ENCODE assay signal across 2 cellular contexts in the genomic region with DNA sequence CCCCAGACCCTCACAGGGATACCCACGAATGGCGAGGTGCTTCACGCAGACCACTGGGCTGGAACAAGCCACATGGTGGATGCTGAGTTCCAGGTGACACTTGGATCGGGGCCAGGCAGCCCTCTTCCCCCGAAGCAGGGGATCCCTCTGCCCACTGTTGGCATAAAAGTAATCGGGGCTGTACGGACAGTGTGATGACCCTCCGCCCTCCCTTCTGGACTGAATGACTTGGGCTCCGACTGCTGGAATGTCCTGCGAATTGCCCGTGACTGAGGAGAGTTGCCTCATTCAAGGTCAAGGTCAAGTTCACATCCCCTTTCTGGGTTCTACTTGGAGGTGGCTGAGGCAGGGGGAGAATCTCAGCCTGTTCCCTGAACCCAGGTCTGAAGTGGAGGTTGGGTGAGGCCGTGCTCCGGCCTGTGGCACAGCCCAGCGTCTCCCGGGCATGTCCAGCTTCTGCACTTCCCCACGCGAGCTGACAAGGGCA.
TF ChIP-seq lines count a peak whose summit lies in the region.

No MANE protein-coding gene starts in this region.

TF ChIP-seq in GM23338, 12 proteins besides CTCF, POLR2A, EP300 and RAD21 (continues in another document):
- no peak for TF ChIP-seq JUNB (IDR thresholded peaks at IDR 0.05; ENCODE audit: unreplicated experiment)
- TF ChIP-seq, protein P1, sequence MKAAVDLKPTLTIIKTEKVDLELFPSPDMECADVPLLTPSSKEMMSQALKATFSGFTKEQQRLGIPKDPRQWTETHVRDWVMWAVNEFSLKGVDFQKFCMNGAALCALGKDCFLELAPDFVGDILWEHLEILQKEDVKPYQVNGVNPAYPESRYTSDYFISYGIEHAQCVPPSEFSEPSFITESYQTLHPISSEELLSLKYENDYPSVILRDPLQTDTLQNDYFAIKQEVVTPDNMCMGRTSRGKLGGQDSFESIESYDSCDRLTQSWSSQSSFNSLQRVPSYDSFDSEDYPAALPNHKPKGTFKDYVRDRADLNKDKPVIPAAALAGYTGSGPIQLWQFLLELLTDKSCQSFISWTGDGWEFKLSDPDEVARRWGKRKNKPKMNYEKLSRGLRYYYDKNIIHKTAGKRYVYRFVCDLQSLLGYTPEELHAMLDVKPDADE (IDR thresholded peaks at IDR 0.05) = no peak
- TF ChIP-seq STAT1 (IDR thresholded peaks at IDR 0.05; ENCODE audit: unreplicated experiment) = no peak
- no peak for TF ChIP-seq ZNF114 (CRISPR knock-in tag; IDR thresholded peaks at IDR 0.05)
- TF ChIP-seq, protein P2, sequence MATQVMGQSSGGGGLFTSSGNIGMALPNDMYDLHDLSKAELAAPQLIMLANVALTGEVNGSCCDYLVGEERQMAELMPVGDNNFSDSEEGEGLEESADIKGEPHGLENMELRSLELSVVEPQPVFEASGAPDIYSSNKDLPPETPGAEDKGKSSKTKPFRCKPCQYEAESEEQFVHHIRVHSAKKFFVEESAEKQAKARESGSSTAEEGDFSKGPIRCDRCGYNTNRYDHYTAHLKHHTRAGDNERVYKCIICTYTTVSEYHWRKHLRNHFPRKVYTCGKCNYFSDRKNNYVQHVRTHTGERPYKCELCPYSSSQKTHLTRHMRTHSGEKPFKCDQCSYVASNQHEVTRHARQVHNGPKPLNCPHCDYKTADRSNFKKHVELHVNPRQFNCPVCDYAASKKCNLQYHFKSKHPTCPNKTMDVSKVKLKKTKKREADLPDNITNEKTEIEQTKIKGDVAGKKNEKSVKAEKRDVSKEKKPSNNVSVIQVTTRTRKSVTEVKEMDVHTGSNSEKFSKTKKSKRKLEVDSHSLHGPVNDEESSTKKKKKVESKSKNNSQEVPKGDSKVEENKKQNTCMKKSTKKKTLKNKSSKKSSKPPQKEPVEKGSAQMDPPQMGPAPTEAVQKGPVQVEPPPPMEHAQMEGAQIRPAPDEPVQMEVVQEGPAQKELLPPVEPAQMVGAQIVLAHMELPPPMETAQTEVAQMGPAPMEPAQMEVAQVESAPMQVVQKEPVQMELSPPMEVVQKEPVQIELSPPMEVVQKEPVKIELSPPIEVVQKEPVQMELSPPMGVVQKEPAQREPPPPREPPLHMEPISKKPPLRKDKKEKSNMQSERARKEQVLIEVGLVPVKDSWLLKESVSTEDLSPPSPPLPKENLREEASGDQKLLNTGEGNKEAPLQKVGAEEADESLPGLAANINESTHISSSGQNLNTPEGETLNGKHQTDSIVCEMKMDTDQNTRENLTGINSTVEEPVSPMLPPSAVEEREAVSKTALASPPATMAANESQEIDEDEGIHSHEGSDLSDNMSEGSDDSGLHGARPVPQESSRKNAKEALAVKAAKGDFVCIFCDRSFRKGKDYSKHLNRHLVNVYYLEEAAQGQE (IDR thresholded peaks at IDR 0.05; ENCODE audit: unreplicated experiment) = no peak
- TF ChIP-seq, protein P3, sequence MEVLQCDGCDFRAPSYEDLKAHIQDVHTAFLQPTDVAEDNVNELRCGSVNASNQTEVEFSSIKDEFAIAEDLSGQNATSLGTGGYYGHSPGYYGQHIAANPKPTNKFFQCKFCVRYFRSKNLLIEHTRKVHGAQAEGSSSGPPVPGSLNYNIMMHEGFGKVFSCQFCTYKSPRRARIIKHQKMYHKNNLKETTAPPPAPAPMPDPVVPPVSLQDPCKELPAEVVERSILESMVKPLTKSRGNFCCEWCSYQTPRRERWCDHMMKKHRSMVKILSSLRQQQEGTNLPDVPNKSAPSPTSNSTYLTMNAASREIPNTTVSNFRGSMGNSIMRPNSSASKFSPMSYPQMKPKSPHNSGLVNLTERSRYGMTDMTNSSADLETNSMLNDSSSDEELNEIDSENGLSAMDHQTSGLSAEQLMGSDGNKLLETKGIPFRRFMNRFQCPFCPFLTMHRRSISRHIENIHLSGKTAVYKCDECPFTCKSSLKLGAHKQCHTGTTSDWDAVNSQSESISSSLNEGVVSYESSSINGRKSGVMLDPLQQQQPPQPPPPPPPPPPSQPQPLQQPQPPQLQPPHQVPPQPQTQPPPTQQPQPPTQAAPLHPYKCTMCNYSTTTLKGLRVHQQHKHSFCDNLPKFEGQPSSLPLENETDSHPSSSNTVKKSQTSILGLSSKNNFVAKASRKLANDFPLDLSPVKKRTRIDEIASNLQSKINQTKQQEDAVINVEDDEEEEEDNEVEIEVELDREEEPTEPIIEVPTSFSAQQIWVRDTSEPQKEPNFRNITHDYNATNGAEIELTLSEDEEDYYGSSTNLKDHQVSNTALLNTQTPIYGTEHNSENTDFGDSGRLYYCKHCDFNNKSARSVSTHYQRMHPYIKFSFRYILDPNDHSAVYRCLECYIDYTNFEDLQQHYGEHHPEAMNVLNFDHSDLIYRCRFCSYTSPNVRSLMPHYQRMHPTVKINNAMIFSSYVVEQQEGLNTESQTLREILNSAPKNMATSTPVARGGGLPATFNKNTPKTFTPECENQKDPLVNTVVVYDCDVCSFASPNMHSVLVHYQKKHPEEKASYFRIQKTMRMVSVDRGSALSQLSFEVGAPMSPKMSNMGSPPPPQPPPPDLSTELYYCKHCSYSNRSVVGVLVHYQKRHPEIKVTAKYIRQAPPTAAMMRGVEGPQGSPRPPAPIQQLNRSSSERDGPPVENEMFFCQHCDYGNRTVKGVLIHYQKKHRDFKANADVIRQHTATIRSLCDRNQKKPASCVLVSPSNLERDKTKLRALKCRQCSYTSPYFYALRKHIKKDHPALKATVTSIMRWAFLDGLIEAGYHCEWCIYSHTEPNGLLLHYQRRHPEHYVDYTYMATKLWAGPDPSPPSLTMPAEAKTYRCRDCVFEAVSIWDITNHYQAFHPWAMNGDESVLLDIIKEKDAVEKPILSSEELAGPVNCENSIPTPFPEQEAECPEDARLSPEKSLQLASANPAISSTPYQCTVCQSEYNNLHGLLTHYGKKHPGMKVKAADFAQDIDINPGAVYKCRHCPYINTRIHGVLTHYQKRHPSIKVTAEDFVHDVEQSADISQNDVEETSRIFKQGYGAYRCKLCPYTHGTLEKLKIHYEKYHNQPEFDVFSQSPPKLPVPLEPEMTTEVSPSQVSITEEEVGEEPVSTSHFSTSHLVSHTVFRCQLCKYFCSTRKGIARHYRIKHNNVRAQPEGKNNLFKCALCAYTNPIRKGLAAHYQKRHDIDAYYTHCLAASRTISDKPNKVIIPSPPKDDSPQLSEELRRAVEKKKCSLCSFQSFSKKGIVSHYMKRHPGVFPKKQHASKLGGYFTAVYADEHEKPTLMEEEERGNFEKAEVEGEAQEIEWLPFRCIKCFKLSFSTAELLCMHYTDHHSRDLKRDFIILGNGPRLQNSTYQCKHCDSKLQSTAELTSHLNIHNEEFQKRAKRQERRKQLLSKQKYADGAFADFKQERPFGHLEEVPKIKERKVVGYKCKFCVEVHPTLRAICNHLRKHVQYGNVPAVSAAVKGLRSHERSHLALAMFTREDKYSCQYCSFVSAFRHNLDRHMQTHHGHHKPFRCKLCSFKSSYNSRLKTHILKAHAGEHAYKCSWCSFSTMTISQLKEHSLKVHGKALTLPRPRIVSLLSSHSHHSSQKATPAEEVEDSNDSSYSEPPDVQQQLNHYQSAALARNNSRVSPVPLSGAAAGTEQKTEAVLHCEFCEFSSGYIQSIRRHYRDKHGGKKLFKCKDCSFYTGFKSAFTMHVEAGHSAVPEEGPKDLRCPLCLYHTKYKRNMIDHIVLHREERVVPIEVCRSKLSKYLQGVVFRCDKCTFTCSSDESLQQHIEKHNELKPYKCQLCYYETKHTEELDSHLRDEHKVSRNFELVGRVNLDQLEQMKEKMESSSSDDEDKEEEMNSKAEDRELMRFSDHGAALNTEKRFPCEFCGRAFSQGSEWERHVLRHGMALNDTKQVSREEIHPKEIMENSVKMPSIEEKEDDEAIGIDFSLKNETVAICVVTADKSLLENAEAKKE (CRISPR knock-in tag; IDR thresholded peaks at IDR 0.05) = no peak
- TF ChIP-seq EZH2 (IDR thresholded peaks at IDR 0.05; ENCODE audit: low read depth, unreplicated experiment) = no peak
- no peak for TF ChIP-seq ZNF331 (CRISPR knock-in tag; IDR thresholded peaks at IDR 0.05; ENCODE audit: low read depth)
- no peak for TF ChIP-seq NANOG (IDR thresholded peaks at IDR 0.05; ENCODE audit: borderline replicate concordance)
- no peak for TF ChIP-seq POLR2AphosphoS5 (IDR thresholded peaks at IDR 0.05; ENCODE audit: low read depth)

TF ChIP-seq in K562, 482 proteins besides CTCF, POLR2A, EP300 and RAD21 (continues in another document):
- TF ChIP-seq, protein P4, sequence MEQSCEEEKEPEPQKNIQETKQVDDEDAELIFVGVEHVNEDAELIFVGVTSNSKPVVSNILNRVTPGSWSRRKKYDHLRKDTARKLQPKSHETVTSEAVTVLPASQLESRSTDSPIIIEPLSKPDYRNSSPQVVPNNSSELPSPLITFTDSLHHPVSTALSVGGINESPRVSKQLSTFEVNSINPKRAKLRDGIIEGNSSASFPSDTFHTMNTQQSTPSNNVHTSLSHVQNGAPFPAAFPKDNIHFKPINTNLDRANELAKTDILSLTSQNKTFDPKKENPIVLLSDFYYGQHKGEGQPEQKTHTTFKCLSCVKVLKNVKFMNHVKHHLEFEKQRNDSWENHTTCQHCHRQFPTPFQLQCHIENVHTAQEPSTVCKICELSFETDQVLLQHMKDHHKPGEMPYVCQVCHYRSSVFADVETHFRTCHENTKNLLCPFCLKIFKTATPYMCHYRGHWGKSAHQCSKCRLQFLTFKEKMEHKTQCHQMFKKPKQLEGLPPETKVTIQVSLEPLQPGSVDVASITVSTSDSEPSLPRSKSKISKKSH (CRISPR knock-in tag; IDR thresholded peaks at IDR 0.05) = no peak
- TF ChIP-seq EP400 (IDR thresholded peaks at IDR 0.05) (no peak), CEBPG (CRISPR knock-in tag; IDR thresholded peaks at IDR 0.05) (peak; percentile 66), CEBPG (tag; conservative IDR thresholded peaks at IDR 0.05 in 1 of 2, IDR thresholded peaks at IDR 0.05 in 1 of 2) (0 out of 4 replicates have a peak, but pooled peaks of 1 of the 2 experiments have one; percentile 29), JUND (IDR thresholded peaks at IDR 0.05; ENCODE audit: borderline replicate concordance, low read depth, low read length) (0 out of 2 replicates have a peak, but pooled peaks have one; percentile 13), JUND (tag; IDR thresholded peaks at IDR 0.05; ENCODE audit: borderline replicate concordance, low read depth, low read length) (no peak), NR2C1 (IDR thresholded peaks at IDR 0.05) (no peak), NR2C1 (tag; IDR thresholded peaks at IDR 0.05) (peak; percentile 28; the same call in 1 of the 2 replicates), CHD1 (IDR thresholded peaks at IDR 0.05; ENCODE audit: low read length) (no peak), RBBP5 (IDR thresholded peaks at IDR 0.05; ENCODE audit: borderline replicate concordance, insufficient read depth, low read length, poor library complexity, severe bottlenecking) (no peak), CBX5 (IDR thresholded peaks at IDR 0.05; ENCODE audit: borderline replicate concordance, low read depth) (no peak)
- TF ChIP-seq, protein P5, sequence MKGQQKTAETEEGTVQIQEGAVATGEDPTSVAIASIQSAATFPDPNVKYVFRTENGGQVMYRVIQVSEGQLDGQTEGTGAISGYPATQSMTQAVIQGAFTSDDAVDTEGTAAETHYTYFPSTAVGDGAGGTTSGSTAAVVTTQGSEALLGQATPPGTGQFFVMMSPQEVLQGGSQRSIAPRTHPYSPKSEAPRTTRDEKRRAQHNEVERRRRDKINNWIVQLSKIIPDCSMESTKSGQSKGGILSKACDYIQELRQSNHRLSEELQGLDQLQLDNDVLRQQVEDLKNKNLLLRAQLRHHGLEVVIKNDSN (CRISPR knock-in tag; IDR thresholded peaks at IDR 0.05) = no peak
- TF ChIP-seq, protein P6, sequence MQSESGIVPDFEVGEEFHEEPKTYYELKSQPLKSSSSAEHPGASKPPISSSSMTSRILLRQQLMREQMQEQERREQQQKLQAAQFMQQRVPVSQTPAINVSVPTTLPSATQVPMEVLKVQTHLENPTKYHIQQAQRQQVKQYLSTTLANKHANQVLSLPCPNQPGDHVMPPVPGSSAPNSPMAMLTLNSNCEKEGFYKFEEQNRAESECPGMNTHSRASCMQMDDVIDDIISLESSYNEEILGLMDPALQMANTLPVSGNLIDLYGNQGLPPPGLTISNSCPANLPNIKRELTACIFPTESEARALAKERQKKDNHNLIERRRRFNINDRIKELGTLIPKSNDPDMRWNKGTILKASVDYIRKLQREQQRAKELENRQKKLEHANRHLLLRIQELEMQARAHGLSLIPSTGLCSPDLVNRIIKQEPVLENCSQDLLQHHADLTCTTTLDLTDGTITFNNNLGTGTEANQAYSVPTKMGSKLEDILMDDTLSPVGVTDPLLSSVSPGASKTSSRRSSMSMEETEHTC (IDR thresholded peaks at IDR 0.05) = no peak
- TF ChIP-seq, protein P7, sequence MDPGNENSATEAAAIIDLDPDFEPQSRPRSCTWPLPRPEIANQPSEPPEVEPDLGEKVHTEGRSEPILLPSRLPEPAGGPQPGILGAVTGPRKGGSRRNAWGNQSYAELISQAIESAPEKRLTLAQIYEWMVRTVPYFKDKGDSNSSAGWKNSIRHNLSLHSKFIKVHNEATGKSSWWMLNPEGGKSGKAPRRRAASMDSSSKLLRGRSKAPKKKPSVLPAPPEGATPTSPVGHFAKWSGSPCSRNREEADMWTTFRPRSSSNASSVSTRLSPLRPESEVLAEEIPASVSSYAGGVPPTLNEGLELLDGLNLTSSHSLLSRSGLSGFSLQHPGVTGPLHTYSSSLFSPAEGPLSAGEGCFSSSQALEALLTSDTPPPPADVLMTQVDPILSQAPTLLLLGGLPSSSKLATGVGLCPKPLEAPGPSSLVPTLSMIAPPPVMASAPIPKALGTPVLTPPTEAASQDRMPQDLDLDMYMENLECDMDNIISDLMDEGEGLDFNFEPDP (CRISPR knock-in tag; IDR thresholded peaks at IDR 0.05) = no peak
- TF ChIP-seq, protein P8, sequence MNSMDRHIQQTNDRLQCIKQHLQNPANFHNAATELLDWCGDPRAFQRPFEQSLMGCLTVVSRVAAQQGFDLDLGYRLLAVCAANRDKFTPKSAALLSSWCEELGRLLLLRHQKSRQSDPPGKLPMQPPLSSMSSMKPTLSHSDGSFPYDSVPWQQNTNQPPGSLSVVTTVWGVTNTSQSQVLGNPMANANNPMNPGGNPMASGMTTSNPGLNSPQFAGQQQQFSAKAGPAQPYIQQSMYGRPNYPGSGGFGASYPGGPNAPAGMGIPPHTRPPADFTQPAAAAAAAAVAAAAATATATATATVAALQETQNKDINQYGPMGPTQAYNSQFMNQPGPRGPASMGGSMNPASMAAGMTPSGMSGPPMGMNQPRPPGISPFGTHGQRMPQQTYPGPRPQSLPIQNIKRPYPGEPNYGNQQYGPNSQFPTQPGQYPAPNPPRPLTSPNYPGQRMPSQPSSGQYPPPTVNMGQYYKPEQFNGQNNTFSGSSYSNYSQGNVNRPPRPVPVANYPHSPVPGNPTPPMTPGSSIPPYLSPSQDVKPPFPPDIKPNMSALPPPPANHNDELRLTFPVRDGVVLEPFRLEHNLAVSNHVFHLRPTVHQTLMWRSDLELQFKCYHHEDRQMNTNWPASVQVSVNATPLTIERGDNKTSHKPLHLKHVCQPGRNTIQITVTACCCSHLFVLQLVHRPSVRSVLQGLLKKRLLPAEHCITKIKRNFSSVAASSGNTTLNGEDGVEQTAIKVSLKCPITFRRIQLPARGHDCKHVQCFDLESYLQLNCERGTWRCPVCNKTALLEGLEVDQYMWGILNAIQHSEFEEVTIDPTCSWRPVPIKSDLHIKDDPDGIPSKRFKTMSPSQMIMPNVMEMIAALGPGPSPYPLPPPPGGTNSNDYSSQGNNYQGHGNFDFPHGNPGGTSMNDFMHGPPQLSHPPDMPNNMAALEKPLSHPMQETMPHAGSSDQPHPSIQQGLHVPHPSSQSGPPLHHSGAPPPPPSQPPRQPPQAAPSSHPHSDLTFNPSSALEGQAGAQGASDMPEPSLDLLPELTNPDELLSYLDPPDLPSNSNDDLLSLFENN (IDR thresholded peaks at IDR 0.05; ENCODE audit: low read depth in 2 of 2, low read length in 2 of 2) = no peak
